ENCODE assay signal across 1 cellular context in the genomic region with DNA sequence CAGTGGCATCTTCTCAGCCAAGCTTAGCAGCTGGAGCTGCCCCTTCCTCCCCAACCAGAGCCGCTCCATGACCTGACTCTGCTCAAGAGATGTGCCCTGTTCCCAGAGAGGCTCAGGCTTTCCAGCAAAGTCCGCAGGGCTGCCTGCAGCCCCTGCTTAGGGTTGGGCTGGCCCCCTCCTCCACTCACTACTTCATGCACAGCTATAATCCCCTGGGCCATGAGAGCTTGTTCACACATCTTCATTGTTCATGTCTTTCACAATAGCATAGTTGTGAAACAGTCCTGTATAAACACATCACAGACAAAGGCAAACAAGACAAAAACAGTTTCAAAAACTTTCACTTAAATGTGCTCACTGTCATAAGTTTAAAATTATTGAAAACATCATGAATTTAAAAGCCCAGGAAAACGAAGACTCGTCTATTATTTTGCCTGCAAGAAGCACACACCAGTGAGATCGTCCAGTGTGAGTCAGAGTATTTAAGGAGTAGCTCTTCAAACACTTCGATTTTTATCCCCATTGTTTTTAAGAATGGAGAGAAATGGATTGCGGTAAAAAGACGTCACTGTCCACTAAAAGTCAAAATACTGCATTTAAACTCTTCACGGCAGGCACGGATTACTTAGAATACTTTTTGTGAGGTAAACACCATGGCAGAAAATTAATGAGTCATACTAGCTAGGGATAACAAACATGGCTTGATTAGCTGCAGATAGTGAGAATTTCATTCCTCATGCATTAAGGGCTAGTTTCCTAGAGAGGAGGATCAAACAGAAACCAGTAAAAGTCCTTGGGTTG.
TF ChIP-seq lines count a peak whose summit lies in the region.

No MANE protein-coding gene starts in this region.

TF ChIP-seq in endothelial cell of umbilical vein, 7 proteins besides CTCF, POLR2A, EP300 and RAD21 (continued from another document):
- no peak for TF ChIP-seq MYC (IDR thresholded peaks at IDR 0.05; ENCODE audit: low read depth, low read length)
- no peak for TF ChIP-seq EZH2 (IDR thresholded peaks at IDR 0.05; ENCODE audit: borderline replicate concordance, low read depth, low read length, severe bottlenecking)
- TF ChIP-seq POLR2AphosphoS5 (IDR thresholded peaks at IDR 0.05; ENCODE audit: insufficient read depth, low read depth, low read length): no peak
